In the genomic region with DNA sequence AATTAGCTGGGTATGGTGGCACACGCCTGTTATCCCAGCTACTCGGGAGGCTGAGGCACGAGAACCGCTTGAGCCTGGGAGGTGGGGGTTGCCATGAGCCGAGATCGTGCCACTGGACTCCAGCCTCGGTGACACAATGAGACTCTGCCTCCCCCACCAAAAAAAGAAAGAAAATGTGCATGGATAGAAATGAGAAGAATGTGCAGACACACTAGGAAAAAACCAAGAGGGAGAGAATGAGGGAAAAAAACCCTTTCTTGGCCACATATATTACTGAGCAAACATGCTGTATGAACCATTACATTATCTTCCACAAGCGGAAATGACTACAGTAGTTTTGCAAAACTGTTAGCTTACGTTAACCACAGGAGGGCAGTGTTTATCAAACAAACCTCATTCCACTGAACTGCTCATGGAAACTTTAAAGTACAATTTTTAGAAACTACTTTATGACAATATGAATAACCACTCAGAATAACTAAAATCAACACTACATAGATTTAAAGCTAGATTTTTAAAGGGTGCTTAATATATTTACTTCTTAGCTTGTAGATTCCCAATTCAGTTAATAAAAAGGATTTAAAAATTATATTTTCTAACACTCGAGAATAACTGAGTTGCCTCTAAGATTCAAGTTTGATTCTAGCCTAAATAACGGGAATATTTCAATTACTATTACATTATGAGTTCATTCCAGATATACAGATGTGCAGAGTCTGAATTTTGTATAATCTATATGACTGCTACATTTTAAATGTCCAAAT, we compare ENCODE assay signal across 8 cellular contexts. TPM values are rescaled to one million over a fixed set of nuclear protein-coding genes. Genes with fewer than 3 reads are reported as not detected.
DNase-seq lines count a peak whose midpoint lies in the region; ATAC-seq, FAIRE-seq and TF ChIP-seq lines count a peak whose summit lies in the region.

No MANE protein-coding gene starts in this region.

- peaks cover 88% of the 10 kb centered on the region for H3K79me2 ChIP-seq in K562 (ENCODE audit: control insufficient read depth, insufficient read depth, low read length)

- H3K9me3 ChIP-seq in K562 (replicated peaks; ENCODE audit: control insufficient read depth, insufficient read depth, low read depth, low read length): no peaks in the 10 kb centered on the region

- H3K36me3 ChIP-seq in K562 (ENCODE audit: control insufficient read depth, insufficient read depth, low read length): peaks cover 6% of the 10 kb centered on the region; the same call in 1 of the 3 replicates

- peaks cover 0 to 4% (median 0%) of the 10 kb centered on the region in 6 donors for H3K9me3 Mint-ChIP-seq in immature natural killer cell

- TF ChIP-seq RAD21 in K562 (CRISPR knock-in tag; conservative IDR thresholded peaks at IDR 0.05 in 1 of 2, IDR thresholded peaks at IDR 0.05 in 1 of 2): peak; percentile 85 to 89

- 3% methylated on average over 11 of the region's 11 CpGs for WGBS in K562 (ENCODE audit: insufficient coverage, low coverage, missing lambda C conversion rate)

- no peaks in the 10 kb centered on the region for H3K9me1 ChIP-seq in K562 (ENCODE audit: control insufficient read depth, insufficient read depth, low read length)

- H4K20me1 ChIP-seq in K562 (replicated peaks; ENCODE audit: control insufficient read depth, insufficient read depth, low read length): no peaks in the 10 kb centered on the region

- H3K4me1 ChIP-seq in K562 (replicated peaks in 1 of 2; ENCODE audit: control insufficient read depth in 2 of 2, insufficient read depth in 2 of 2, low read length in 2 of 2): peaks cover 17 to 22% of the 10 kb centered on the region in 2 experiments

- peak; percentile 67; the same call in 1 of the 2 replicates for TF ChIP-seq EP300 in K562 (IDR thresholded peaks at IDR 0.05; ENCODE audit: low read length)

- peak overlapping the region; percentile 58 for H3K27ac ChIP-seq in RWPE1
- peak overlapping the region; percentile 98 for H3K27ac ChIP-seq in K562 (ENCODE audit: extremely low read depth, low read depth, low read length)

- peak overlapping the region; percentile 81 for H3K4me2 ChIP-seq in K562 (ENCODE audit: insufficient read depth, low read length)

- TF ChIP-seq CTCF in RWPE1 (conservative IDR thresholded peaks at IDR 0.05; ENCODE audit: low read depth) (peak; percentile 79), K562 (IDR thresholded peaks at IDR 0.05 in 2 of 3, conservative IDR thresholded peaks at IDR 0.05 in 1 of 3; ENCODE audit: insufficient read depth in 2 of 3, low read depth in 1 of 3, low read length in 3 of 3) (peak; percentile 53 to 81 (median 65); a peak in 5 of 6 replicates)

- DNase-seq in DMS79 treated with DMSO at 0.1 percent for 48 hours (lab: John Stamatoyannopoulos, UW) (peak; percentile 40), HT-29 (ENCODE audit: low spot score) (peak; percentile 77), RWPE1 (ENCODE audit: low spot score) (peak; percentile 59), K562 (ENCODE audit: extremely low read depth in 1 of 4, low spot score in 3 of 4) (peak; percentile 51 to 83 (median 62)), immature natural killer cell (peak; percentile 63 to 71 (median 67)), cerebellar nuclear complex (lab: John Stamatoyannopoulos, UW) (no peak)
- peak in 2 of 3 donors; percentile 12 to 37 for DNase-seq in stimulated activated CD4-positive, alpha-beta T cell treated with anti-CD3 and anti-CD28 coated beads, Interleukin-12 subunit alpha, Interleukin-12 subunit beta, amount 100 ng/mL, for 48 hours (ENCODE audit: low read depth in 2 of 3, low spot score in 1 of 3)

- peak; percentile 71 for TF ChIP-seq POLR2A in K562 (conservative IDR thresholded peaks at IDR 0.05)

- POLR2A ChIA-PET in RWPE1 (lab: Yijun Ruan, JAX; ENCODE audit: low non-redundant PET): no interaction called here
- POLR2A ChIA-PET in K562 (lab: Yijun Ruan, JAX): interaction anchor here (0.6 to 2.1 kb wide), 10 partner anchors 9 to 276 kb away, joined by 3 to 11 read pairs (median 4); partner anchors contain the start of gene ASXL2

- TSS peak; percentile 32 for BruUV-seq in K562 (replicated peaks; lab: Mats Ljungman, UMichigan)

- H3K4me3 ChIP-seq in K562: peak overlapping the region; percentile 21; the same call in 1 of the 2 replicates

- peak; percentile 64 for ATAC-seq in GM19438 (IDR thresholded peaks at IDR 0.05; ENCODE audit: low read depth, unreplicated experiment)
- ATAC-seq in K562: peak; percentile 92

- peak; percentile 85 for FAIRE-seq in K562 (lab: Jason Lieb, UNC)

- peak overlapping the region; percentile 99 for H2AFZ ChIP-seq in K562 (ENCODE audit: low read depth, low read length)

- peak overlapping the region; percentile 47 to 88 (median 84) for H3K27ac Mint-ChIP-seq in immature natural killer cell

- no peaks in the 10 kb centered on the region for H3K27me3 ChIP-seq in K562 (ENCODE audit: control insufficient read depth in 2 of 2, insufficient read depth in 2 of 2, low read length in 2 of 2)

- peaks cover 36 to 49% of the 10 kb centered on the region in 2 donors for H3K4me1 Mint-ChIP-seq in immature natural killer cell

- CTCF ChIA-PET in RWPE1 (lab: Yijun Ruan, JAX) (interaction anchor here (0.6 to 1.6 kb wide), 7 partner anchors 11 to 1525 kb away, joined by 3 to 5 read pairs (median 4); no protein-coding TSS in a partner anchor), K562 (lab: Yijun Ruan, JAX; ENCODE audit: low intra/inter-chr PET ratio) (interaction anchor here (0.9 to 2.2 kb wide), 4 partner anchors 99 to 294 kb away, joined by 3 to 17 read pairs (median 8); no protein-coding TSS in a partner anchor)

- peaks cover 0 to 2% (median 2%) of the 10 kb centered on the region in 3 donors for H3K27me3 Mint-ChIP-seq in immature natural killer cell (ENCODE audit: low read depth in 3 of 3)

- peak overlapping the region; percentile 79 to 90 for H3K9ac ChIP-seq in K562 (ENCODE audit: insufficient read depth in 1 of 2, low read depth in 2 of 2, low read length in 2 of 2)

- H3K4me3 Mint-ChIP-seq in immature natural killer cell: peak overlapping the region; percentile 50 to 88 (median 73)

- intact Hi-C loops in K562 (cut with micrococcal nuclease): loop anchor here (1.0 to 2.0 kb wide), 3 partner anchors 99 to 293 kb away; no protein-coding TSS in a partner anchor

- H3K36me3 Mint-ChIP-seq in immature natural killer cell: peaks cover 0 to 4% (median 0%) of the 10 kb centered on the region in 3 donors

- in situ Hi-C loops in K562 (cut with MboI): loop anchor here (5.0 kb wide), 1 partner anchor 295 kb away; no protein-coding TSS in a partner anchor

TF ChIP-seq in K562, 482 proteins besides CTCF, POLR2A, EP300 and RAD21 (continues in another document):
- TF ChIP-seq RBFOX2 (IDR thresholded peaks at IDR 0.05; ENCODE audit: low read depth, low read length) (peak; percentile 51), NFRKB (IDR thresholded peaks at IDR 0.05; ENCODE audit: low read depth) (peak; percentile 82), DMBX1 (CRISPR knock-in tag; IDR thresholded peaks at IDR 0.05; ENCODE audit: borderline replicate concordance) (peak; percentile 65; the same call in 1 of the 2 replicates), MTA2 (IDR thresholded peaks at IDR 0.05; ENCODE audit: low read depth) (0 out of 2 replicates have a peak, but pooled peaks have one; percentile 23)

RNA-seq across cellular contexts. Expression of gene ASXL2, which starts 26.4 kb away (rescaled TPM):
- 9.3 and 12.1 TPM in 2 replicates for total RNA-seq in HT-29 (2014; rRNA removed; shearing (Covaris generic))
- total RNA-seq in K562 (2011; cell fraction: chromatin; rRNA removed; ENCODE audit: low replicate concordance): 17.1 and 54.2 TPM in 2 replicates
- total RNA-seq in K562 (2011; cell fraction: nucleolus; rRNA removed): 6.3 and 9.7 TPM in 2 replicates
- 13.3 and 22.9 TPM in 2 replicates for total RNA-seq in K562 (2011; cell fraction: nucleoplasm; rRNA removed)
- total RNA-seq in K562 (2014; rRNA removed): 7.4 and 9.8 TPM in 2 replicates
- total RNA-seq in K562 (2014; rRNA removed; fragmentation: Illumina TruSeq; extraction: Trizol): 9.0 and 9.7 TPM in 2 replicates
- total RNA-seq in K562 (2015; rRNA removed; fragmentation: Illumina TruSeq; extraction: Trizol): 8.6 and 9.1 TPM in 2 replicates
- 23.3 and 25.9 TPM in 2 replicates for total RNA-seq in K562 (2021)
- 14.9 and 17.0 TPM in 2 replicates for polyA plus RNA-seq in K562 (2011; rRNA removed)
- 7.3 and 9.0 TPM in 2 replicates for polyA plus RNA-seq in K562 (2011; cell fraction: cytosol; rRNA removed)
- polyA plus RNA-seq in K562 (2011; cell fraction: nucleus; rRNA removed): 12.3 and 15.5 TPM in 2 replicates
- 10.6 and 11.4 TPM in 2 replicates for polyA plus RNA-seq in K562 (2012)
- 15.5 and 17.4 TPM in 2 replicates for polyA plus RNA-seq in K562 (2014; fragmentation: Illumina TruSeq; extraction: Trizol)
- polyA plus RNA-seq in K562 (2014; fragmentation: Nextera tagmentation; extraction: Ambion mirVana): 1 to 10 TPM; 2.2 to 2.5 TPM
- 8.8 and 9.5 TPM in 2 replicates for polyA plus RNA-seq in K562 (2014; rRNA removed)
- 33.8 and 34.9 TPM in 2 replicates for polyA minus RNA-seq in K562 (2011; rRNA and poly(A)+ RNA removed)
- polyA minus RNA-seq in K562 (2011; cell fraction: cytosol; rRNA and poly(A)+ RNA removed): 13.4 and 14.1 TPM in 2 replicates
- polyA minus RNA-seq in K562 (2011; cell fraction: nucleus; rRNA and poly(A)+ RNA removed): 9.0 and 14.2 TPM in 2 replicates
- 10 to 100 TPM in 1 of 3 donors, 1 to 10 TPM in 2; 3.1 to 15.6 (median 4.7) TPM for polyA plus RNA-seq in immature natural killer cell

Comparison
In these comparisons a context has a peak if more than half of its experiments do, and no peak if none do; other contexts are left out.
1. DNase-seq: peak in DMS79 treated with DMSO at 0.1 percent for 48 hours (single experiment), HT-29 (single experiment), RWPE1 (single experiment), K562 (4 of 4), immature natural killer cell (3 of 3) and stimulated activated CD4-positive, alpha-beta T cell treated with anti-CD3 and anti-CD28 coated beads, Interleukin-12 subunit alpha, Interleukin-12 subunit beta, amount 100 ng/mL, for 48 hours (2 of 3); none in cerebellar nuclear complex (0 of 2).